15 cellular contexts compared by ENCODE assay signal in genomic region chr3:146162561-146162960, GRCh38. TPM values are rescaled to one million over a fixed set of nuclear protein-coding genes. Genes with fewer than 3 reads are reported as not detected.
DNase-seq lines count a peak whose midpoint lies in the region; ATAC-seq and TF ChIP-seq lines count a peak whose summit lies in the region.
"Had no signal": no experiment of that assay in that cellular context is flagged by ENCODE, and none has a peak within 500 bp of the region (broad histone marks: within the 10 kb centered on the region; RNA-seq: fewer than 3 reads in every experiment).

No MANE protein-coding gene starts in this region.

- intact Hi-C loops in left colon (cut with DNase I, micrococcal nuclease) = loop anchor here in 1 of 2 donors (10.0 kb wide), 1 partner anchor 88 kb away; no protein-coding TSS in a partner anchor

- no peak overlapping the region for H2BK5ac ChIP-seq in H9 (ENCODE audit: insufficient read length, low read length)

- H3K4ac ChIP-seq in H9 (ENCODE audit: low read depth, low read length) = no peak overlapping the region

- H3K18ac ChIP-seq in H9 (ENCODE audit: insufficient read length, low read depth, low read length) = no peak overlapping the region

- no peak overlapping the region for H2BK15ac ChIP-seq in H9 (ENCODE audit: low read depth, low read length)

- H4K91ac ChIP-seq in H9 (ENCODE audit: insufficient read length, low read depth, low read length) = no peak overlapping the region

- H4K20me1 ChIP-seq in H9 (ENCODE audit: control insufficient read depth, insufficient read depth, insufficient read length) (no peaks in the 10 kb centered on the region), smooth muscle cell (ENCODE audit: low read depth) (peaks cover 33% of the 10 kb centered on the region)

- ATAC-seq in left colon = no peak
- ATAC-seq in HG03460 (IDR thresholded peaks at IDR 0.05; ENCODE audit: unreplicated experiment) = no peak

- H4K8ac ChIP-seq in H9 (replicated peaks; ENCODE audit: insufficient read length, low read depth, low read length) = no peak overlapping the region

- H3K4me1 ChIP-seq in H9 (ENCODE audit: insufficient read depth, low read length) = peaks cover 5% of the 10 kb centered on the region; the same call in 1 of the 2 replicates
- H3K4me1 ChIP-seq in adipocyte (ENCODE audit: control insufficient read depth, insufficient read depth, low read length) = peaks cover 69% of the 10 kb centered on the region
- peaks cover 15% of the 10 kb centered on the region for H3K4me1 ChIP-seq in smooth muscle cell (ENCODE audit: low read depth)

- H3K4me1 Mint-ChIP-seq in H9 = peaks cover 30 to 39% of the 10 kb centered on the region in 2 experiments
- H3K4me1 Mint-ChIP-seq: central memory CD8-positive, alpha-beta T cell had no signal

- TF ChIP-seq CTCF in H9 (conservative IDR thresholded peaks at IDR 0.05) = no peak
- TF ChIP-seq CTCF in smooth muscle cell (IDR thresholded peaks at IDR 0.05; ENCODE audit: borderline replicate concordance, insufficient read depth, poor library complexity, severe bottlenecking) = no peak

- H3K27ac Mint-ChIP-seq in H9 = no peak overlapping the region; a peak in 1 of 7 replicates
- H3K27ac Mint-ChIP-seq: CD4-positive, CD25-positive, alpha-beta regulatory T cell had no signal

- H3K27me3 Mint-ChIP-seq in H9 (ENCODE audit: low read depth) = peaks cover 16% of the 10 kb centered on the region

- H2AK5ac ChIP-seq in H9 (ENCODE audit: insufficient read length, low read length) = no peak overlapping the region

- no peaks in the 10 kb centered on the region for H3K79me1 ChIP-seq in H9 (ENCODE audit: insufficient read depth, low read depth, low read length, poor library complexity, severe bottlenecking)

- H3K9me3 ChIP-seq in H9 (ENCODE audit: control insufficient read depth, low read depth, low read length) (no peaks in the 10 kb centered on the region), adipocyte (ENCODE audit: control insufficient read depth, low read length) (no peaks in the 10 kb centered on the region), smooth muscle cell (replicated peaks; ENCODE audit: low read depth) (no peaks in the 10 kb centered on the region)

- whole genome bisulfite sequencing in H9 (ENCODE audit: extremely low coverage, insufficient read length, low lambda C conversion rate) = no CpG with 5 or more reads among the region's 2 CpGs
- WGBS in smooth muscle cell (ENCODE audit: low lambda C conversion rate) = 89% methylated on average over 2 of the region's 2 CpGs

- no peak overlapping the region for H2BK120ac ChIP-seq in H9 (ENCODE audit: low read depth, low read length, poor library complexity, severe bottlenecking)

- H3K23ac ChIP-seq in H9 (ENCODE audit: insufficient read length, low read depth, low read length) = no peak overlapping the region

- H3K79me2 ChIP-seq in H9 (ENCODE audit: insufficient read depth, low read length) (no peaks in the 10 kb centered on the region; the same call in 1 of the 2 replicates), smooth muscle cell (ENCODE audit: low read depth) (peaks cover 48% of the 10 kb centered on the region)

- H3T11ph ChIP-seq in H9 (ENCODE audit: low read length) = no peak overlapping the region

- no peak overlapping the region for H3K56ac ChIP-seq in H9 (ENCODE audit: insufficient read length, low read depth, low read length)

- H3K9me3 Mint-ChIP-seq in H9 = no peaks in the 10 kb centered on the region
- H3K9me3 Mint-ChIP-seq: central memory CD8-positive, alpha-beta T cell had no signal

- DNase-seq in H9 = no peak
- DNase-seq in adipocyte (ENCODE audit: low read depth) = no peak
- DNase-seq in left colon = peak; percentile 9 to 26
- no peak for DNase-seq in smooth muscle cell (lab: John Stamatoyannopoulos, UW; ENCODE audit: unreplicated experiment)
- DNase-seq in stimulated activated naive CD4-positive, alpha-beta T cell (lab: John Stamatoyannopoulos, UW) = no peak
- DNase-seq in GM19240 (ENCODE audit: insufficient read length, low spot score) = no peak
- DNase-seq in NCI-H1105 treated with DMSO at 0.1 percent for 48 hours (lab: John Stamatoyannopoulos, UW) = no peak
- DNase-seq: activated naive CD4-positive, alpha-beta T cell; CD4-positive, CD25-positive, alpha-beta regulatory T cell; GDM1; NCI-H2227 treated with DMSO at 0.1 percent for 48 hours; substantia nigra; T1000 had no signal

- no peaks in the 10 kb centered on the region for H3K27me3 ChIP-seq in H9 (ENCODE audit: insufficient read depth, low read length)
- H3K27me3 ChIP-seq in adipocyte (replicated peaks; ENCODE audit: control insufficient read depth, insufficient read depth, low read length) = no peaks in the 10 kb centered on the region
- no peaks in the 10 kb centered on the region for H3K27me3 ChIP-seq in smooth muscle cell (ENCODE audit: low read depth)

- H3K23me2 ChIP-seq in H9 (ENCODE audit: insufficient read length, low read depth, low read length, poor library complexity, severe bottlenecking) = no peaks in the 10 kb centered on the region

- no peaks in the 10 kb centered on the region for H3K36me3 Mint-ChIP-seq in H9 (ENCODE audit: insufficient read depth in 1 of 3, low read depth in 3 of 3)
- H3K36me3 Mint-ChIP-seq: CD4-positive, CD25-positive, alpha-beta regulatory T cell had no signal

- H2BK12ac ChIP-seq in H9 (ENCODE audit: insufficient read length, low read depth, low read length) = no peak overlapping the region

- no peak overlapping the region for H2BK20ac ChIP-seq in H9 (ENCODE audit: low read depth, low read length, poor library complexity, severe bottlenecking)

- H3K27ac ChIP-seq in H9 (ENCODE audit: insufficient read length, low read depth, low read length) (no peak overlapping the region), smooth muscle cell (ENCODE audit: low read depth) (peak overlapping the region; percentile 96)

- peaks cover 40% of the 10 kb centered on the region for H3F3A ChIP-seq in smooth muscle cell (ENCODE audit: low read depth)

- H3K4me3 ChIP-seq in adipocyte (ENCODE audit: low read length) = peak overlapping the region; percentile 98
- H3K4me3 ChIP-seq in smooth muscle cell = peak overlapping the region; percentile 88

- H3K36me3 ChIP-seq in adipocyte (ENCODE audit: control insufficient read depth, insufficient read depth, low read length, severe bottlenecking) (no peaks in the 10 kb centered on the region), smooth muscle cell (ENCODE audit: low read depth) (no peaks in the 10 kb centered on the region)

- H3K14ac ChIP-seq in H9 (ENCODE audit: insufficient read depth, low read length) = no peak overlapping the region

- no peak overlapping the region for H3K4me2 ChIP-seq in H9 (ENCODE audit: insufficient read depth, insufficient read length, low read length)
- peak overlapping the region; percentile 89 for H3K4me2 ChIP-seq in smooth muscle cell

- H4K5ac ChIP-seq in H9 (ENCODE audit: insufficient read length, low read depth, low read length) = no peak overlapping the region

- H3K9ac ChIP-seq in H9 (ENCODE audit: extremely low read depth, insufficient read length, low read length) (no peak overlapping the region), adipocyte (ENCODE audit: low read length) (no peak overlapping the region), smooth muscle cell (ENCODE audit: low read depth) (peak overlapping the region; percentile 93)

- no peak overlapping the region for H2AFZ ChIP-seq in H9 (ENCODE audit: low read length)
- H2AFZ ChIP-seq in smooth muscle cell (ENCODE audit: low read depth) = no peak overlapping the region

- peak overlapping the region; percentile 79 to 80; a peak in 2 of 5 replicates for H3K4me3 Mint-ChIP-seq in H9

RNA-seq across cellular contexts. Expression of gene PLOD2, which starts 1.6 kb away (rescaled TPM):
- total RNA-seq in H9 (2021) (17.9 and 19.3 TPM in 2 replicates), left colon (100 to 1,000 TPM in 1 of 2 donors, 10 to 100 TPM in 1; 89.6 to 136 TPM), smooth muscle cell (658 and 786 TPM in 2 replicates)
- polyA plus RNA-seq in smooth muscle cell = 293 and 372 TPM in 2 replicates
- polyA plus RNA-seq: CD4-positive, CD25-positive, alpha-beta regulatory T cell had no signal

Comparison
In these comparisons a context has a peak if more than half of its experiments do, and no peak if none do; other contexts are left out.
1. DNase-seq: peak in left colon (2 of 2); none in H9 (single experiment), adipocyte (single experiment), smooth muscle cell (single experiment), stimulated activated naive CD4-positive, alpha-beta T cell (0 of 6), GM19240 (single experiment) and NCI-H1105 treated with DMSO at 0.1 percent for 48 hours (single experiment).